ENCODE assay signal across 1 cellular context in genomic region chr16:85428168-85428898, GRCh38.
TF ChIP-seq lines count a peak whose summit lies in the region.

No MANE protein-coding gene starts in this region.

TF ChIP-seq in GM12878, 131 proteins besides CTCF, POLR2A, EP300 and RAD21:
- TF ChIP-seq RAD51 (IDR thresholded peaks at IDR 0.05) (no peak), LARP7 (IDR thresholded peaks at IDR 0.05) (no peak), SMARCA5 (IDR thresholded peaks at IDR 0.05) (peak; percentile 85; the same call in 1 of the 2 replicates), CUX1 (IDR thresholded peaks at IDR 0.05; ENCODE audit: insufficient replicate concordance, low read depth, low read length) (no peak), RUNX3 (IDR thresholded peaks at IDR 0.05; ENCODE audit: low read length) (no peak), SMC3 (IDR thresholded peaks at IDR 0.05; ENCODE audit: borderline replicate concordance, low read length) (peak; percentile 54; the same call in 1 of the 2 replicates), NBN (IDR thresholded peaks at IDR 0.05) (no peak), PBX3 (IDR thresholded peaks at IDR 0.05; ENCODE audit: insufficient replicate concordance, low read depth, low read length) (no peak), MTA3 (IDR thresholded peaks at IDR 0.05; ENCODE audit: borderline replicate concordance, low read length) (no peak), ZNF274 (IDR thresholded peaks at IDR 0.05; ENCODE audit: insufficient read depth, insufficient read length) (no peak)
